24 cellular contexts compared by ENCODE assay signal in the genomic region with DNA sequence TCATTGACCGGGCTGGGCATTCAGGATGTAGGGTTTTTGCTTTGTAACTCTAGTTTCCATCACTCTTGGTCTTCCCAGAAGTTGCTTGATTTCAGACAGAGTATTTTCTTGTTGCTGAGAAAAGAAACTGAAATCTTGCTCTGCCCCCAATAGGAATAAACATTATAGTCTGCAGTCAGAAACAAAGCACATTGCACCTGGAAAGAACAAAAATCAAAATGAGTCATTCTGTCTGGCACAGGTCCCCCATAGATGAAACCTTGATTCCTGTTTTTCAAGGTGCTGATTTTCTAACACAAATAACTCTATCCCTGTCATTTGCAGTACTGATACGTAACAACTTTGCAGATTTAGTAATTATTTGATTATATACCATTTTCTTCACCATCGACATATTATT.
DNase-seq lines count a peak whose midpoint lies in the region; ATAC-seq, FAIRE-seq and TF ChIP-seq lines count a peak whose summit lies in the region.
"Had no signal": no experiment of that assay in that cellular context is flagged by ENCODE, and none has a peak within 500 bp of the region (broad histone marks: within the 10 kb centered on the region; RNA-seq: fewer than 3 reads in every experiment).

No MANE protein-coding gene starts in this region.

- peak; percentile 30 for DNase-seq in MCF 10A (ENCODE audit: unreplicated experiment)
- no peak for DNase-seq in breast epithelium (ENCODE audit: low spot score in 2 of 2)
- DNase-seq in bronchial epithelial cell (ENCODE audit: low read depth) = peak; percentile 18
- peak in 1 of 2 donors; percentile 24 for DNase-seq in foreskin keratinocyte
- DNase-seq in right cardiac atrium = no peak
- no peak for DNase-seq in activated CD4-positive, alpha-beta T cell treated with anti-CD3 and anti-CD28 coated beads, Interleukin-2, amount 10 ng/mL, durations not matched to agents 7 days and 5 days
- DNase-seq: Caco-2; CD4-positive, CD25-positive, alpha-beta regulatory T cell; CD8-positive, alpha-beta T cell; DMS 273 treated with DMSO at 0.1 percent for 48 hours; DMS79; EL; GDM1; GM23248; H9 had no signal

- no peak overlapping the region for H3K27ac Mint-ChIP-seq in MCF 10A (ENCODE audit: low read depth, unreplicated experiment)
- no peak overlapping the region for H3K27ac Mint-ChIP-seq in activated CD4-positive, alpha-beta T cell treated with anti-CD3 and anti-CD28 coated beads, Interleukin-2, amount 10 ng/mL, durations not matched to agents 7 days and 5 days
- H3K27ac Mint-ChIP-seq: B cell; CD4-positive, CD25-positive, alpha-beta regulatory T cell; CD8-positive, alpha-beta T cell; H9 had no signal

- ATAC-seq in foreskin keratinocyte = peak; percentile 86
- no peak for ATAC-seq in right cardiac atrium
- ATAC-seq: CD8-positive, alpha-beta T cell; GM12878; HCT116 had no signal

- POLR2A ChIA-PET in MCF 10A (lab: Yijun Ruan, JAX) = no interaction called here
- POLR2A ChIA-PET in activated CD4-positive, alpha-beta T cell treated with anti-CD3 and anti-CD28 coated beads, Interleukin-2, amount 10 ng/mL, durations not matched to agents 7 days and 5 days (lab: Charles Lee) = no interaction called here

- no peaks in the 10 kb centered on the region for H3K9me3 ChIP-seq in breast epithelium
- no peaks in the 10 kb centered on the region for H3K9me3 ChIP-seq in right cardiac atrium (ENCODE audit: control insufficient read depth, low read length)
- H3K9me3 ChIP-seq: BLaER1, Caco-2 had no signal

- H3K27ac ChIP-seq in breast epithelium = no peak overlapping the region
- peak overlapping the region; percentile 36 for H3K27ac ChIP-seq in foreskin keratinocyte
- H3K27ac ChIP-seq in right cardiac atrium (ENCODE audit: low read length) = no peak overlapping the region
- H3K27ac ChIP-seq: 22Rv1, BLaER1, C4-2B, GM23248 had no signal

- no peak overlapping the region for H3K4me3 ChIP-seq in breast epithelium
- H3K4me3 ChIP-seq in bronchial epithelial cell (ENCODE audit: low read depth, low read length) = no peak overlapping the region
- no peak overlapping the region for H3K4me3 ChIP-seq in right cardiac atrium (ENCODE audit: low read length)
- H3K4me3 ChIP-seq: BLaER1, GM12878, GM23248 had no signal

- no peak overlapping the region for H3K4me3 Mint-ChIP-seq in MCF 10A (ENCODE audit: unreplicated experiment)
- H3K4me3 Mint-ChIP-seq in activated CD4-positive, alpha-beta T cell treated with anti-CD3 and anti-CD28 coated beads, Interleukin-2, amount 10 ng/mL, durations not matched to agents 7 days and 5 days = no peak overlapping the region
- H3K4me3 Mint-ChIP-seq: B cell; CD4-positive, CD25-positive, alpha-beta regulatory T cell; CD8-positive, alpha-beta T cell; H9 had no signal

- no peaks in the 10 kb centered on the region for H3K9me3 Mint-ChIP-seq in MCF 10A (ENCODE audit: unreplicated experiment)
- no peaks in the 10 kb centered on the region for H3K9me3 Mint-ChIP-seq in activated CD4-positive, alpha-beta T cell treated with anti-CD3 and anti-CD28 coated beads, Interleukin-2, amount 10 ng/mL, durations not matched to agents 7 days and 5 days
- H3K9me3 Mint-ChIP-seq: CD8-positive, alpha-beta T cell had no signal

- no peak for TF ChIP-seq CTCF in MCF 10A (IDR thresholded peaks at IDR 0.05; ENCODE audit: unreplicated experiment)
- TF ChIP-seq CTCF in breast epithelium (IDR thresholded peaks at IDR 0.05) = no peak
- no peak for TF ChIP-seq CTCF in bronchial epithelial cell (IDR thresholded peaks at IDR 0.05; ENCODE audit: insufficient read depth, low read length, severe bottlenecking)
- TF ChIP-seq CTCF in foreskin keratinocyte (conservative IDR thresholded peaks at IDR 0.05) = no peak

- 63% methylated on average over 3 of the region's 3 CpGs for WGBS in right cardiac atrium

- H3K36me3 ChIP-seq in breast epithelium = no peaks in the 10 kb centered on the region
- no peaks in the 10 kb centered on the region for H3K36me3 ChIP-seq in bronchial epithelial cell (ENCODE audit: control insufficient read depth, insufficient read depth, low read length)
- H3K36me3 ChIP-seq: BLaER1 had no signal

- BruUV-seq in MCF 10A (replicated peaks; lab: Mats Ljungman, UMichigan) = no TSS peak

- no peaks in the 10 kb centered on the region for H3K27me3 Mint-ChIP-seq in MCF 10A (ENCODE audit: insufficient read depth, unreplicated experiment)
- no peaks in the 10 kb centered on the region for H3K27me3 Mint-ChIP-seq in activated CD4-positive, alpha-beta T cell treated with anti-CD3 and anti-CD28 coated beads, Interleukin-2, amount 10 ng/mL, durations not matched to agents 7 days and 5 days
- H3K27me3 Mint-ChIP-seq: B cell; CD4-positive, CD25-positive, alpha-beta regulatory T cell had no signal

- no peak for FAIRE-seq in bronchial epithelial cell (lab: Jason Lieb, UNC)
- FAIRE-seq: A204.1, D721Med, GM12878, GM19239 had no signal

- intact Hi-C loops in MCF 10A (cut with micrococcal nuclease) = no loop called here
- intact Hi-C loops in breast epithelium (cut with DNase I; ENCODE audit: low total_unique reads) = no loop called here
- intact Hi-C loops in right cardiac atrium (cut with DNase I) = no loop called here

- H3K27me3 ChIP-seq in breast epithelium = no peaks in the 10 kb centered on the region
- H3K27me3 ChIP-seq in bronchial epithelial cell (ENCODE audit: control insufficient read depth, insufficient read depth, low read length) = no peaks in the 10 kb centered on the region
- H3K27me3 ChIP-seq in foreskin keratinocyte = no peaks in the 10 kb centered on the region
- H3K27me3 ChIP-seq in right cardiac atrium (ENCODE audit: control insufficient read depth, insufficient read depth) = no peaks in the 10 kb centered on the region
- H3K27me3 ChIP-seq: BLaER1 had no signal

- no peak for TF ChIP-seq POLR2A in breast epithelium (IDR thresholded peaks at IDR 0.05)

- CTCF ChIA-PET in MCF 10A (lab: Yijun Ruan, JAX) = interaction anchor here (1.1 kb wide), 1 partner anchor 499 kb away, joined by 4 read pairs; no protein-coding TSS in a partner anchor
- CTCF ChIA-PET in activated CD4-positive, alpha-beta T cell treated with anti-CD3 and anti-CD28 coated beads, Interleukin-2, amount 10 ng/mL, durations not matched to agents 7 days and 5 days (lab: Charles Lee) = no interaction called here

- peaks cover 6% of the 10 kb centered on the region for H3K4me1 Mint-ChIP-seq in MCF 10A (ENCODE audit: insufficient read depth, unreplicated experiment)
- H3K4me1 Mint-ChIP-seq in activated CD4-positive, alpha-beta T cell treated with anti-CD3 and anti-CD28 coated beads, Interleukin-2, amount 10 ng/mL, durations not matched to agents 7 days and 5 days = no peaks in the 10 kb centered on the region
- H3K4me1 Mint-ChIP-seq: B cell; CD4-positive, CD25-positive, alpha-beta regulatory T cell; H9 had no signal

- no peaks in the 10 kb centered on the region for H3K4me1 ChIP-seq in breast epithelium
- H3K4me1 ChIP-seq in foreskin keratinocyte = peaks cover 11% of the 10 kb centered on the region
- peaks cover 1% of the 10 kb centered on the region for H3K4me1 ChIP-seq in right cardiac atrium (ENCODE audit: control insufficient read depth, insufficient read depth, low read length)
- H3K4me1 ChIP-seq: BLaER1, Caco-2 had no signal

- no peaks in the 10 kb centered on the region for H3K36me3 Mint-ChIP-seq in MCF 10A (ENCODE audit: insufficient read depth, unreplicated experiment)
- H3K36me3 Mint-ChIP-seq in activated CD4-positive, alpha-beta T cell treated with anti-CD3 and anti-CD28 coated beads, Interleukin-2, amount 10 ng/mL, durations not matched to agents 7 days and 5 days (ENCODE audit: low read depth) = no peaks in the 10 kb centered on the region
- H3K36me3 Mint-ChIP-seq: CD4-positive, CD25-positive, alpha-beta regulatory T cell; CD8-positive, alpha-beta T cell had no signal

Comparison
In these comparisons a context has a peak if more than half of its experiments do, and no peak if none do; other contexts are left out.
1. DNase-seq: peak in MCF 10A (single experiment) and bronchial epithelial cell (single experiment); none in breast epithelium (0 of 2), right cardiac atrium (0 of 3) and activated CD4-positive, alpha-beta T cell treated with anti-CD3 and anti-CD28 coated beads, Interleukin-2, amount 10 ng/mL, durations not matched to agents 7 days and 5 days (single experiment).